In genomic region chr1:177227978-177228720, GRCh38 we compare ENCODE assay signal across 19 cellular contexts. TPM values are rescaled to one million over a fixed set of nuclear protein-coding genes. Genes with fewer than 3 reads are reported as not detected.
"Had no signal": no experiment of that assay in that cellular context is flagged by ENCODE, and none has a peak within 500 bp of the region (broad histone marks: within the 10 kb centered on the region; RNA-seq: fewer than 3 reads in every experiment).

No MANE protein-coding gene starts in this region.

- FAIRE-seq: small intestine, urothelium cell line had no signal

- H3K4me1 ChIP-seq: esophagus muscularis mucosa, gastrocnemius medialis, stomach, suprapubic skin had no signal

- H3K27ac ChIP-seq: coronary artery, esophagus muscularis mucosa, gastrocnemius medialis, stomach, suprapubic skin, tibial nerve had no signal

- H3K36me3 ChIP-seq: esophagus muscularis mucosa, gastrocnemius medialis, stomach, suprapubic skin, tibial nerve had no signal

- H3K27me3 ChIP-seq: esophagus muscularis mucosa, gastrocnemius medialis, suprapubic skin, tibial nerve had no signal

- DNase-seq: activated B cell treated with CpG ODN at 0.5 μM for 24 hours; activated CD4-positive, alpha-beta T cell treated with anti-CD3 and anti-CD28 coated beads for 36 hours; activated CD4-positive, alpha-beta T cell treated with anti-CD3 and anti-CD28 coated beads, Interleukin-2, amount 50 U/mL, for 4 hours; activated CD8-positive, alpha-beta memory T cell treated with anti-CD3 and anti-CD28 coated beads, Interleukin-2, amount 50 U/mL, for 48 hours; activated naive CD4-positive, alpha-beta T cell treated with anti-CD3 and anti-CD28 coated beads, Interleukin-2, amount 10 ng/mL, durations not matched to agents 7 days and 5 days; activated T-cell treated with anti-CD3 and anti-CD28 coated beads, Interleukin-2, amount 50 U/mL, for 4 hours; amygdala; cerebellar nuclear complex; gastrocnemius medialis; hippocampal formation; small intestine; stomach had no signal

- H3K9me3 ChIP-seq: esophagus muscularis mucosa, gastrocnemius medialis, stomach, suprapubic skin, tibial nerve had no signal

- H3K4me3 ChIP-seq: coronary artery, esophagus muscularis mucosa, gastrocnemius medialis, stomach, suprapubic skin, tibial nerve had no signal

RNA-seq across cellular contexts. Expression of gene BRINP2, which starts 57.4 kb away (rescaled TPM):
- total RNA-seq: activated B cell treated with CpG ODN at 0.5 μM for 24 hours; activated CD4-positive, alpha-beta T cell treated with anti-CD3 and anti-CD28 coated beads for 36 hours; activated CD8-positive, alpha-beta memory T cell treated with anti-CD3 and anti-CD28 coated beads for 36 hours; activated T-cell treated with anti-CD3 and anti-CD28 coated beads, Interleukin-2, amount 50 U/mL, for 4 hours; gastrocnemius medialis; mononuclear cell; tibial nerve had no signal
